ENCODE assay signal across 8 cellular contexts in genomic region chr6:110528051-110528929, GRCh38. TPM values are rescaled to one million over a fixed set of nuclear protein-coding genes. Genes with fewer than 3 reads are reported as not detected.
A peak's percentile ranks its signal among the peaks of the same experiment; 100 is the strongest.
DNase-seq lines count a peak whose midpoint lies in the region; ATAC-seq, FAIRE-seq and TF ChIP-seq lines count a peak whose summit lies in the region.

No MANE protein-coding gene starts in this region.

- H3K4me3 ChIP-seq in lower lobe of right lung: no peak overlapping the region

- H3K27ac ChIP-seq in C4-2B: peak overlapping the region; percentile 97
- no peak overlapping the region for H3K27ac ChIP-seq in lower lobe of right lung

- H3K4me3 Mint-ChIP-seq in activated B cell treated with CpG ODN at 0.5 μM for 24 hours: no peak overlapping the region
- H3K4me3 Mint-ChIP-seq in stimulated activated effector memory CD8-positive, alpha-beta T cell treated with anti-CD3 and anti-CD28 coated beads, Interleukin-12 subunit alpha, Interleukin-12 subunit beta, amount 100 ng/mL, for 72 hours: no peak overlapping the region

- H3K27ac Mint-ChIP-seq in activated B cell treated with CpG ODN at 0.5 μM for 24 hours: no peak overlapping the region
- H3K27ac Mint-ChIP-seq in stimulated activated effector memory CD8-positive, alpha-beta T cell treated with anti-CD3 and anti-CD28 coated beads, Interleukin-12 subunit alpha, Interleukin-12 subunit beta, amount 100 ng/mL, for 72 hours: no peak overlapping the region

- H3K27me3 ChIP-seq in lower lobe of right lung (ENCODE audit: low read depth): no peaks in the 10 kb centered on the region

- CTCF ChIA-PET in activated B cell treated with CpG ODN at 0.5 μM for 24 hours (lab: Charles Lee): interaction anchor here (0.9 to 3.9 kb wide), 9 partner anchors 9 to 682 kb away, joined by 3 to 15 read pairs (median 4); no protein-coding TSS in a partner anchor

- H3K9me3 ChIP-seq in lower lobe of right lung: no peaks in the 10 kb centered on the region

- peak; percentile 80 for TF ChIP-seq CTCF in C4-2B (conservative IDR thresholded peaks at IDR 0.05)
- no peak for TF ChIP-seq CTCF in activated B cell treated with CpG ODN at 0.5 μM for 24 hours (IDR thresholded peaks at IDR 0.05)
- TF ChIP-seq CTCF in lower lobe of right lung (IDR thresholded peaks at IDR 0.05): peak; percentile 81

- no peaks in the 10 kb centered on the region for H3K9me3 Mint-ChIP-seq in activated B cell treated with CpG ODN at 0.5 μM for 24 hours
- H3K9me3 Mint-ChIP-seq in stimulated activated effector memory CD8-positive, alpha-beta T cell treated with anti-CD3 and anti-CD28 coated beads, Interleukin-12 subunit alpha, Interleukin-12 subunit beta, amount 100 ng/mL, for 72 hours: no peaks in the 10 kb centered on the region

- intact Hi-C loops in activated B cell treated with CpG ODN at 0.5 μM for 24 hours (cut with micrococcal nuclease): loop anchor here (1.0 to 5.0 kb wide), 7 partner anchors 154 to 682 kb away; partner anchors contain the start of gene CDK19
- intact Hi-C loops in lower lobe of right lung (cut with DNase I): no loop called here

- no peaks in the 10 kb centered on the region for H3K36me3 ChIP-seq in lower lobe of right lung

- H3K4me1 Mint-ChIP-seq in activated B cell treated with CpG ODN at 0.5 μM for 24 hours: no peaks in the 10 kb centered on the region
- H3K4me1 Mint-ChIP-seq in stimulated activated effector memory CD8-positive, alpha-beta T cell treated with anti-CD3 and anti-CD28 coated beads, Interleukin-12 subunit alpha, Interleukin-12 subunit beta, amount 100 ng/mL, for 72 hours: peaks cover 7% of the 10 kb centered on the region

- H3K36me3 Mint-ChIP-seq in activated B cell treated with CpG ODN at 0.5 μM for 24 hours (ENCODE audit: low read depth): no peaks in the 10 kb centered on the region
- H3K36me3 Mint-ChIP-seq in stimulated activated effector memory CD8-positive, alpha-beta T cell treated with anti-CD3 and anti-CD28 coated beads, Interleukin-12 subunit alpha, Interleukin-12 subunit beta, amount 100 ng/mL, for 72 hours: no peaks in the 10 kb centered on the region

- H3K4me1 ChIP-seq in lower lobe of right lung: peaks cover 6% of the 10 kb centered on the region

- POLR2A ChIA-PET in activated B cell treated with CpG ODN at 0.5 μM for 24 hours (lab: Charles Lee): no interaction called here

- TF ChIP-seq POLR2A in H54 (IDR thresholded peaks at IDR 0.05; ENCODE audit: low read depth, low read length) (no peak), GM18505 (IDR thresholded peaks at IDR 0.05; ENCODE audit: borderline replicate concordance, extremely low read depth, insufficient read depth, insufficient read length) (no peak)

- DNase-seq in H54 (ENCODE audit: insufficient read length, low spot score) (peak; percentile 21), NCI-H2227 treated with DMSO at 0.1 percent for 48 hours (lab: John Stamatoyannopoulos, UW) (peak; percentile 5), activated B cell treated with CpG ODN at 0.5 μM for 24 hours (no peak), lower lobe of right lung (no peak)
- peak in 1 of 2 donors; percentile 64 for DNase-seq in stimulated activated effector memory CD8-positive, alpha-beta T cell treated with anti-CD3 and anti-CD28 coated beads, Interleukin-12 subunit alpha, Interleukin-12 subunit beta, amount 100 ng/mL, for 72 hours (ENCODE audit: low spot score in 2 of 2)

- FAIRE-seq in H54 (lab: Jason Lieb, UNC): no peak
- FAIRE-seq in colon (lab: Jason Lieb, UNC): peak; percentile 86

- peak; percentile 70 for ATAC-seq in activated B cell treated with CpG ODN at 0.5 μM for 24 hours (ENCODE audit: low read depth)
- peak; percentile 81 to 82 for ATAC-seq in lower lobe of right lung
- ATAC-seq in stimulated activated effector memory CD8-positive, alpha-beta T cell treated with anti-CD3 and anti-CD28 coated beads, Interleukin-12 subunit alpha, Interleukin-12 subunit beta, amount 100 ng/mL, for 72 hours: peak; percentile 70
- ATAC-seq in GM18505 (IDR thresholded peaks at IDR 0.05; ENCODE audit: unreplicated experiment): no peak

- H3K27me3 Mint-ChIP-seq in activated B cell treated with CpG ODN at 0.5 μM for 24 hours: peaks cover 3% of the 10 kb centered on the region

RNA-seq across cellular contexts. Expression of gene SLC22A16, which starts 51.9 kb away (rescaled TPM):
- total RNA-seq in activated B cell treated with CpG ODN at 0.5 μM for 24 hours: not detected in 2 replicates
- 0.80 TPM for total RNA-seq in lower lobe of right lung

Comparison
In these comparisons a context has a peak if more than half of its experiments do, and no peak if none do; other contexts are left out.
1. DNase-seq: peak in H54 (single experiment) and NCI-H2227 treated with DMSO at 0.1 percent for 48 hours (single experiment); none in activated B cell treated with CpG ODN at 0.5 μM for 24 hours (single experiment) and lower lobe of right lung (single experiment).